In genomic region chr19:35648017-35648961, GRCh38 we compare ENCODE assay signal across 8 cellular contexts. TPM values are rescaled to one million over a fixed set of nuclear protein-coding genes. Genes with fewer than 3 reads are reported as not detected.
A peak's percentile ranks its signal among the peaks of the same experiment; 100 is the strongest.
DNase-seq lines count a peak whose midpoint lies in the region; ATAC-seq and TF ChIP-seq lines count a peak whose summit lies in the region.

Gene COX6B1 (plus strand): TSS chr19:35648323. CDS start chr19:35651244, 2,921 bp downstream.

- CTCF ChIA-PET in naive thymus-derived CD4-positive, alpha-beta T cell (lab: Charles Lee), result interaction anchor here (0.6 to 1.3 kb wide), 3 partner anchors 14 to 98 kb away, joined by 3 to 5 read pairs (median 4); no protein-coding TSS in a partner anchor

- 0 out of 2 replicates have a peak, but pooled peaks cover 4% of the 10 kb centered on the region for H3K36me3 ChIP-seq in GM23338 (ENCODE audit: insufficient read depth)
- peaks cover 0 to 27% (median 0%) of the 10 kb centered on the region in 3 experiments for H3K36me3 ChIP-seq in naive thymus-derived CD4-positive, alpha-beta T cell (ENCODE audit: control insufficient read depth in 2 of 3, insufficient read depth in 3 of 3, low read length in 3 of 3)

- TF ChIP-seq CTCF in GM23338 (conservative IDR thresholded peaks at IDR 0.05; ENCODE audit: low read depth in 2 of 2), result no peak

- H3K79me2 ChIP-seq in GM23338 (replicated peaks; ENCODE audit: insufficient read depth), result peaks cover 21% of the 10 kb centered on the region

- H3F3A ChIP-seq in GM23338 (replicated peaks; ENCODE audit: low read depth), result 0 out of 2 replicates have a peak, but pooled peaks cover 7% of the 10 kb centered on the region

- H3K27ac ChIP-seq in GM23338 (ENCODE audit: low read depth), result no peak within 1 kb of the TSS
- peak within 1 kb of the TSS; percentile 89 for H3K27ac ChIP-seq in naive thymus-derived CD4-positive, alpha-beta T cell (ENCODE audit: low read depth, low read length)

- H3K9me2 ChIP-seq in GM23338 (ENCODE audit: insufficient read depth), result no peaks in the 10 kb centered on the region

- peaks cover 27% of the 10 kb centered on the region for H3K27me3 Mint-ChIP-seq in GM23338 (ENCODE audit: insufficient read depth, low read depth, poor library complexity)
- no peaks in the 10 kb centered on the region for H3K27me3 Mint-ChIP-seq in naive thymus-derived CD4-positive, alpha-beta T cell
- no peaks in the 10 kb centered on the region for H3K27me3 Mint-ChIP-seq in stimulated activated naive B cell treated with anti-CD40 and anti-IgM and Interleukin-4, amounts not matched to agents 10 μg/mL and 1 μg/mL and 100 μg/mL, for 72 hours

- peak; percentile 47 for ATAC-seq in GM23338
- peak; percentile 80 for ATAC-seq in naive thymus-derived CD4-positive, alpha-beta T cell
- ATAC-seq in stimulated activated naive B cell treated with anti-CD40 and anti-IgM and Interleukin-4, amounts not matched to agents 10 μg/mL and 1 μg/mL and 100 μg/mL, for 72 hours (replicated peaks), result peak; percentile 77

- H3K27ac Mint-ChIP-seq in GM23338, result peak within 1 kb of the TSS; percentile 86
- peak within 1 kb of the TSS; percentile 89 to 98 (median 95) for H3K27ac Mint-ChIP-seq in naive thymus-derived CD4-positive, alpha-beta T cell
- H3K27ac Mint-ChIP-seq in stimulated activated naive B cell treated with anti-CD40 and anti-IgM and Interleukin-4, amounts not matched to agents 10 μg/mL and 1 μg/mL and 100 μg/mL, for 72 hours, result peak within 1 kb of the TSS; percentile 92

- DNase-seq in DMS79 treated with DMSO at 0.1 percent for 48 hours (lab: John Stamatoyannopoulos, UW) (peak; percentile 97), GM23338 (ENCODE audit: low spot score) (peak; percentile 99), LHCN-M2 (ENCODE audit: low read depth) (peak; percentile 95), RPMI8226 (peak; percentile 97), fibroblast of gingiva (ENCODE audit: low read depth) (peak; percentile 96)
- peak; percentile 74 to 84 for DNase-seq in activated T-helper 1 cell treated with anti-CD3 and anti-CD28 coated beads, Interleukin-2, amount 50 U/mL, for 16 hours (ENCODE audit: low read depth in 1 of 2, low spot score in 1 of 2)
- peak; percentile 63 to 95 (median 91) for DNase-seq in naive thymus-derived CD4-positive, alpha-beta T cell
- peak; percentile 93 for DNase-seq in stimulated activated naive B cell treated with anti-CD40 and anti-IgM and Interleukin-4, amounts not matched to agents 10 μg/mL and 1 μg/mL and 100 μg/mL, for 72 hours

- H3K9me3 Mint-ChIP-seq in GM23338, result no peaks in the 10 kb centered on the region
- peaks cover 0 to 2% (median 0%) of the 10 kb centered on the region in 11 donors for H3K9me3 Mint-ChIP-seq in naive thymus-derived CD4-positive, alpha-beta T cell
- H3K9me3 Mint-ChIP-seq in stimulated activated naive B cell treated with anti-CD40 and anti-IgM and Interleukin-4, amounts not matched to agents 10 μg/mL and 1 μg/mL and 100 μg/mL, for 72 hours, result no peaks in the 10 kb centered on the region

- peak within 1 kb of the TSS; percentile 98 for H3K4me3 Mint-ChIP-seq in GM23338
- peak within 1 kb of the TSS; percentile 88 to 99 (median 97) for H3K4me3 Mint-ChIP-seq in naive thymus-derived CD4-positive, alpha-beta T cell
- peak within 1 kb of the TSS; percentile 94 to 98 for H3K4me3 Mint-ChIP-seq in stimulated activated naive B cell treated with anti-CD40 and anti-IgM and Interleukin-4, amounts not matched to agents 10 μg/mL and 1 μg/mL and 100 μg/mL, for 72 hours

- intact Hi-C loops in naive thymus-derived CD4-positive, alpha-beta T cell (cut with micrococcal nuclease), result loop anchor here (1.0 to 10.0 kb wide), 17 partner anchors 20 to 727 kb away; partner anchors contain the start of genes HAUS5 (in 2 of the 2), LIN37 (in 1 of the 2), PSENEN (in 1 of the 2) and TBCB (in 1 of the 2)

- H3K27me3 ChIP-seq in GM23338 (ENCODE audit: insufficient read depth), result peaks cover 15% of the 10 kb centered on the region; the same call in 1 of the 2 replicates
- H3K27me3 ChIP-seq in naive thymus-derived CD4-positive, alpha-beta T cell (ENCODE audit: control insufficient read depth in 2 of 2, insufficient read depth in 2 of 2, low read length in 2 of 2), result no peaks in the 10 kb centered on the region

- peaks cover 12% of the 10 kb centered on the region for H3K4me1 Mint-ChIP-seq in GM23338
- peaks cover 17 to 67% (median 42%) of the 10 kb centered on the region in 7 donors for H3K4me1 Mint-ChIP-seq in naive thymus-derived CD4-positive, alpha-beta T cell
- H3K4me1 Mint-ChIP-seq in stimulated activated naive B cell treated with anti-CD40 and anti-IgM and Interleukin-4, amounts not matched to agents 10 μg/mL and 1 μg/mL and 100 μg/mL, for 72 hours, result peaks cover 22 to 39% of the 10 kb centered on the region in 2 donors

- peaks cover 19% of the 10 kb centered on the region for H3K36me3 Mint-ChIP-seq in GM23338 (ENCODE audit: low read depth)
- peaks cover 0 to 12% (median 0%) of the 10 kb centered on the region in 5 donors for H3K36me3 Mint-ChIP-seq in naive thymus-derived CD4-positive, alpha-beta T cell
- peaks cover 4 to 12% of the 10 kb centered on the region in 2 donors for H3K36me3 Mint-ChIP-seq in stimulated activated naive B cell treated with anti-CD40 and anti-IgM and Interleukin-4, amounts not matched to agents 10 μg/mL and 1 μg/mL and 100 μg/mL, for 72 hours

- POLR2A ChIA-PET in naive thymus-derived CD4-positive, alpha-beta T cell (lab: Charles Lee), result interaction anchor here (0.7 to 2.2 kb wide), 16 partner anchors 10 to 443 kb away, joined by 3 to 11 read pairs (median 4); partner anchors contain the start of genes HAUS5, IGFLR1, LIN37 and PSENEN

- peaks cover 3% of the 10 kb centered on the region for H4K20me1 ChIP-seq in GM23338 (replicated peaks; ENCODE audit: insufficient read depth)

- no peaks in the 10 kb centered on the region for H3K9me3 ChIP-seq in naive thymus-derived CD4-positive, alpha-beta T cell (ENCODE audit: control insufficient read depth in 2 of 3, low read length in 3 of 3)

- peak within 1 kb of the TSS; percentile 28; the same call in 1 of the 2 replicates for H2AFZ ChIP-seq in GM23338

- peaks cover 11% of the 10 kb centered on the region for H3K4me1 ChIP-seq in GM23338 (ENCODE audit: insufficient read depth)
- peaks cover 7 to 25% of the 10 kb centered on the region in 2 donors for H3K4me1 ChIP-seq in naive thymus-derived CD4-positive, alpha-beta T cell (ENCODE audit: control insufficient read depth in 2 of 2, insufficient read depth in 2 of 2, low read length in 2 of 2)

- peak within 1 kb of the TSS; percentile 90 for H3K4me3 ChIP-seq in GM23338
- H3K4me3 ChIP-seq in naive thymus-derived CD4-positive, alpha-beta T cell (ENCODE audit: low read length), result peak within 1 kb of the TSS; percentile 95

- H3K4me2 ChIP-seq in GM23338, result peak within 1 kb of the TSS; percentile 97

TF ChIP-seq in GM23338, 12 proteins besides CTCF, POLR2A, EP300 and RAD21:
- TF ChIP-seq EZH2 (IDR thresholded peaks at IDR 0.05; ENCODE audit: low read depth, unreplicated experiment) (no peak), CREB1 (CRISPR knock-in tag; IDR thresholded peaks at IDR 0.05; ENCODE audit: low read depth) (peak; percentile 30; the same call in 1 of the 2 replicates), POLR2AphosphoS5 (IDR thresholded peaks at IDR 0.05; ENCODE audit: low read depth) (peak; percentile 93), ETS1 (IDR thresholded peaks at IDR 0.05) (peak; percentile 49; the same call in 1 of the 2 replicates), NANOG (IDR thresholded peaks at IDR 0.05; ENCODE audit: borderline replicate concordance) (no peak), STAT1 (IDR thresholded peaks at IDR 0.05; ENCODE audit: unreplicated experiment) (no peak)

RNA-seq across cellular contexts. Expression of gene COX6B1, which starts in this region (rescaled TPM):
- 564 and 722 TPM in 2 replicates for total RNA-seq in GM23338 (2014; rRNA removed; shearing (Covaris generic))
- polyA plus RNA-seq in GM23338 (2016; fragmentation: Nextera tagmentation; extraction: Ambion mirVana), result 1,532 and 1,702 TPM in 2 replicates
- 383 and 482 TPM in 2 replicates for total RNA-seq in LHCN-M2 (2014; rRNA removed)
- polyA plus RNA-seq in LHCN-M2 (2012), result 832 TPM
- total RNA-seq in naive thymus-derived CD4-positive, alpha-beta T cell, result 100 to 1,000 TPM; 172 to 464 (median 232) TPM
- 100 to 1,000 TPM; 819 to 873 TPM for polyA plus RNA-seq in naive thymus-derived CD4-positive, alpha-beta T cell
